ENCODE assay signal across 10 cellular contexts in the genomic region with DNA sequence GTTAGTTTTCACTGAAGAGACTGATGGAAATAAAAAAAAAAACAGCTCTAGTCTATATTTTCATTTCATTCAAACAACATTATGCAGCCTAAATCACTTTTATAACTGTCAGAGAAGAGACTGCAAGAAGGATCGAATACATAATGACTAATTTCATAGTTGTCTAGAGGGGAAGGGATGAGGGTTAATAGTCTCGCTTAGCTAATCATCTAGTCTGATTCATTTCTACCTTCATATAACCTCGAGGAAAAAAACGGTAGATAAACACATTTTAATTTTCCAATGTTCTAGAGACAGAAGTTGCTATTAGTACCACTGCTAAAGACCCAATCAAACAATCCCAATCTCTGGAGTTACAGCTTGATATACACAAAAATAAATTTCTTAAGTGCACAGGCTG. TPM values are rescaled to one million over a fixed set of nuclear protein-coding genes. Genes with fewer than 3 reads are reported as not detected.
A peak's percentile ranks its signal among the peaks of the same experiment; 100 is the strongest.
DNase-seq lines count a peak whose midpoint lies in the region; ATAC-seq and TF ChIP-seq lines count a peak whose summit lies in the region.
"Had no signal": no experiment of that assay in that cellular context is flagged by ENCODE, and none has a peak within 500 bp of the region (broad histone marks: within the 10 kb centered on the region; RNA-seq: fewer than 3 reads in every experiment).

No MANE protein-coding gene starts in this region.

- H3K27me3 Mint-ChIP-seq in WTC11 (ENCODE audit: low read depth), result no peaks in the 10 kb centered on the region

- H3K4me1 Mint-ChIP-seq in WTC11, result peaks cover 49% of the 10 kb centered on the region

- H3K27ac Mint-ChIP-seq in WTC11, result peak overlapping the region; percentile 46

- intact Hi-C loops in left ventricle myocardium inferior (cut with micrococcal nuclease), result loop anchor here (5.0 kb wide), 1 partner anchor 137 kb away; no protein-coding TSS in a partner anchor
- intact Hi-C loops in Right ventricle myocardium superior (cut with DNase I), result loop anchor here (5.0 kb wide), 1 partner anchor 137 kb away; no protein-coding TSS in a partner anchor

- H3K9me3 Mint-ChIP-seq in WTC11, result no peaks in the 10 kb centered on the region
- H3K9me3 Mint-ChIP-seq: neural crest cell had no signal

- peaks cover 18% of the 10 kb centered on the region for H3K36me3 Mint-ChIP-seq in WTC11

- H3K36me3 ChIP-seq in left ventricle myocardium inferior (peaks cover 11% of the 10 kb centered on the region), subcutaneous abdominal adipose tissue (ENCODE audit: control insufficient read depth in 5 of 5, insufficient read depth in 5 of 5, low read length in 5 of 5) (peaks cover 0 to 6% (median 0%) of the 10 kb centered on the region in 5 donors)

- H3K4me1 ChIP-seq in left ventricle myocardium inferior (peaks cover 81% of the 10 kb centered on the region), foreskin keratinocyte (peaks cover 12% of the 10 kb centered on the region), subcutaneous abdominal adipose tissue (ENCODE audit: control insufficient read depth in 5 of 5, insufficient read depth in 5 of 5, low read length in 5 of 5) (peaks cover 4 to 47% (median 35%) of the 10 kb centered on the region in 5 donors)

- POLR2A ChIA-PET in WTC11 (lab: Charles Lee), result interaction anchor here (2.0 kb wide), 1 partner anchor 10 kb away, joined by 4 read pairs; no protein-coding TSS in a partner anchor

- CTCF ChIA-PET in WTC11 (lab: Charles Lee), result interaction anchor here (1.2 kb wide), 1 partner anchor 139 kb away, joined by 4 read pairs; no protein-coding TSS in a partner anchor

- DNase-seq in left ventricle myocardium inferior (no peak), Right ventricle myocardium superior (no peak), WTC11 (ENCODE audit: low spot score) (no peak), foreskin keratinocyte (peak in 1 of 2 donors; percentile 49), LoVo (ENCODE audit: low spot score) (no peak)
- DNase-seq: NCI-H510A had no signal

- H3K27me3 ChIP-seq in left ventricle myocardium inferior (ENCODE audit: low read depth), result no peaks in the 10 kb centered on the region
- no peaks in the 10 kb centered on the region for H3K27me3 ChIP-seq in foreskin keratinocyte
- no peaks in the 10 kb centered on the region for H3K27me3 ChIP-seq in subcutaneous abdominal adipose tissue (ENCODE audit: control insufficient read depth in 5 of 5, insufficient read depth in 4 of 5, low read length in 5 of 5)

- H3K4me3 ChIP-seq in left ventricle myocardium inferior (peak overlapping the region; percentile 75), subcutaneous abdominal adipose tissue (ENCODE audit: low read depth in 1 of 5, low read length in 5 of 5) (peak overlapping the region in 3 of 5 donors; percentile 30 to 99 (median 94))

- no peaks in the 10 kb centered on the region for H3K9me3 ChIP-seq in left ventricle myocardium inferior (replicated peaks)
- no peaks in the 10 kb centered on the region for H3K9me3 ChIP-seq in subcutaneous abdominal adipose tissue (ENCODE audit: control insufficient read depth in 5 of 5, low read length in 5 of 5)

- ATAC-seq in Right ventricle myocardium superior (ENCODE audit: poor library complexity) (no peak), WTC11 (no peak), foreskin keratinocyte (peak; percentile 9), HG03439 (IDR thresholded peaks at IDR 0.05; ENCODE audit: unreplicated experiment) (no peak), HG02973 (IDR thresholded peaks at IDR 0.05; ENCODE audit: unreplicated experiment) (no peak)

- H3K4me3 Mint-ChIP-seq in WTC11, result no peak overlapping the region
- H3K4me3 Mint-ChIP-seq: neural crest cell had no signal

- H3K27ac ChIP-seq in left ventricle myocardium inferior (replicated peaks), result peak overlapping the region; percentile 12
- H3K27ac ChIP-seq in foreskin keratinocyte, result peak overlapping the region; percentile 41
- peak overlapping the region; percentile 100 for H3K27ac ChIP-seq in subcutaneous abdominal adipose tissue (ENCODE audit: low read depth, low read length)

- H3K9ac ChIP-seq in subcutaneous abdominal adipose tissue (ENCODE audit: low read length in 5 of 5), result peak overlapping the region in 4 of 5 donors; percentile 5 to 56 (median 34)

- TF ChIP-seq CTCF in left ventricle myocardium inferior (IDR thresholded peaks at IDR 0.05; ENCODE audit: borderline replicate concordance) (no peak), WTC11 (IDR thresholded peaks at IDR 0.05) (no peak), foreskin keratinocyte (conservative IDR thresholded peaks at IDR 0.05) (no peak)

TF ChIP-seq in WTC11, 78 proteins besides CTCF, POLR2A, EP300 and RAD21:
- TF ChIP-seq JAZF1 (CRISPR knock-in tag; IDR thresholded peaks at IDR 0.05), result no peak
- no peak for TF ChIP-seq ZNF281 (CRISPR knock-in tag; IDR thresholded peaks at IDR 0.05)
- TF ChIP-seq ZNF396 (CRISPR knock-in tag; IDR thresholded peaks at IDR 0.05; ENCODE audit: borderline replicate concordance), result no peak
- no peak for TF ChIP-seq ELF4 (CRISPR knock-in tag; IDR thresholded peaks at IDR 0.05; ENCODE audit: low read depth)
- no peak for TF ChIP-seq TP53 (CRISPR knock-in tag; IDR thresholded peaks at IDR 0.05)

RNA-seq across cellular contexts. Expression of gene FUBP1, which starts 3.5 kb away (rescaled TPM):
- total RNA-seq in left ventricle myocardium inferior, result 55.7 TPM
- 47.9 TPM for total RNA-seq in Right ventricle myocardium superior
- 175 to 208 TPM (median 176 TPM) in 3 replicates for total RNA-seq in WTC11 (2021)
- total RNA-seq in foreskin keratinocyte, result 140 and 146 TPM in 2 replicates
- polyA plus RNA-seq in foreskin keratinocyte, result 60.7 and 73.1 TPM in 2 replicates

RNA-seq across cellular contexts. Expression of gene DNAJB4, which starts 29.4 kb away (rescaled TPM):
- 118 TPM for total RNA-seq in left ventricle myocardium inferior
- total RNA-seq in Right ventricle myocardium superior, result 99.0 TPM
- 23.4 to 26.5 TPM (median 26.0 TPM) in 3 replicates for total RNA-seq in WTC11 (2021)
- 14.1 and 19.9 TPM in 2 replicates for total RNA-seq in foreskin keratinocyte
- polyA plus RNA-seq in foreskin keratinocyte, result 6.0 and 7.2 TPM in 2 replicates

Comparison
In these comparisons a context has a peak if more than half of its experiments do, and no peak if none do; other contexts are left out.
1. H3K27ac ChIP-seq: peak in every context shown above with its lines; median percentile 100 in subcutaneous abdominal adipose tissue; 41 in foreskin keratinocyte; 12 in left ventricle myocardium inferior.